Comparison of ENCODE assay signal across 1 cellular context in the genomic region with DNA sequence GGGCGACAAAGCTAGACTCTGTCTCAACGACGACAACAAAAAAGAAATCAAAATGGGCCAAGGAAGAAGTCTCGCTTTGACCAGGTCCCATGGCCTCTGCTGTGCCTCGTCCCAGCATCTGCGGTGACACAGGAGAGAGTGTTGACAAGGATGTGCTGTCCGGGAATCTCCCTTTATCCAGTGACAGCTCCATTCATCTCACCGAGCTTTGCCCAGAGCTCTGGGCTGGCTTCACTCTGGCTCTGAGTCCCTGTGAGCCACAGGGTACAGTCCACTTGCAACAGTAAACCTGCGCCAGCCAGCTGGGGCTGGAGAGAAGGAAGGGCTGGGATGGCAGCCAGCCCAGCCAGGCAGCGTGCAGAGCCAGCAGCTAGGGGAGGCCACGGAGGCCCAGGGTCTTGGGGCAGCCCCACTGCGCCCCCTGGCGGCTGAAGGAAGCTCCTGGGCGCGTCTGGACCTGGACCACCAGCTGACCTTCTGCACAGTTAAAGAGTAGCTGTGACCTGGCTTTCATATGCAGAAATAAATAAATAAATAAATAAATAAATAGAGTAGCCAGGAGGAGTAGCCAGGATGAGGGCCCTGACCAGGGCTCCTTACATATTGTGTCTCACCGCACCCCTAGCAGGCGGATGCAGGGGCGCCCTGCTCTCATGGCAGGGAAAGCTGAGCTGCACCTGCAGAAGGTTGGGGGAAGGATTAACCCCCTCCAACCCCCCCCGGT.
TF ChIP-seq lines count a peak whose summit lies in the region.

No MANE protein-coding gene starts in this region.

TF ChIP-seq in K562, 482 proteins besides CTCF, POLR2A, EP300 and RAD21 (continued from another document):
- TF ChIP-seq, protein P1, sequence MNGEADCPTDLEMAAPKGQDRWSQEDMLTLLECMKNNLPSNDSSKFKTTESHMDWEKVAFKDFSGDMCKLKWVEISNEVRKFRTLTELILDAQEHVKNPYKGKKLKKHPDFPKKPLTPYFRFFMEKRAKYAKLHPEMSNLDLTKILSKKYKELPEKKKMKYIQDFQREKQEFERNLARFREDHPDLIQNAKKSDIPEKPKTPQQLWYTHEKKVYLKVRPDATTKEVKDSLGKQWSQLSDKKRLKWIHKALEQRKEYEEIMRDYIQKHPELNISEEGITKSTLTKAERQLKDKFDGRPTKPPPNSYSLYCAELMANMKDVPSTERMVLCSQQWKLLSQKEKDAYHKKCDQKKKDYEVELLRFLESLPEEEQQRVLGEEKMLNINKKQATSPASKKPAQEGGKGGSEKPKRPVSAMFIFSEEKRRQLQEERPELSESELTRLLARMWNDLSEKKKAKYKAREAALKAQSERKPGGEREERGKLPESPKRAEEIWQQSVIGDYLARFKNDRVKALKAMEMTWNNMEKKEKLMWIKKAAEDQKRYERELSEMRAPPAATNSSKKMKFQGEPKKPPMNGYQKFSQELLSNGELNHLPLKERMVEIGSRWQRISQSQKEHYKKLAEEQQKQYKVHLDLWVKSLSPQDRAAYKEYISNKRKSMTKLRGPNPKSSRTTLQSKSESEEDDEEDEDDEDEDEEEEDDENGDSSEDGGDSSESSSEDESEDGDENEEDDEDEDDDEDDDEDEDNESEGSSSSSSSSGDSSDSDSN (IDR thresholded peaks at IDR 0.05; ENCODE audit: borderline replicate concordance in 1 of 2, low read depth in 2 of 2, low read length in 2 of 2), result peak in 1 of 2 experiments; percentile 73; a peak in 1 of 4 replicates
- TF ChIP-seq ZFPM2 (CRISPR knock-in tag; IDR thresholded peaks at IDR 0.05) (no peak), CTBP1 (IDR thresholded peaks at IDR 0.05; ENCODE audit: borderline replicate concordance) (peak; percentile 61; the same call in 1 of the 2 replicates), XRCC5 (IDR thresholded peaks at IDR 0.05; ENCODE audit: low read depth, low read length) (0 out of 2 replicates have a peak, but pooled peaks have one; percentile 45), MEIS2 (IDR thresholded peaks at IDR 0.05; ENCODE audit: partially characterized antibody) (peak; percentile 15), CREM (IDR thresholded peaks at IDR 0.05; ENCODE audit: low read depth) (peak; percentile 57; the same call in 1 of the 2 replicates), GABPB1 (CRISPR knock-in tag; IDR thresholded peaks at IDR 0.05) (peak; percentile 42; the same call in 1 of the 2 replicates), CC2D1A (IDR thresholded peaks at IDR 0.05) (peak; percentile 63; the same call in 1 of the 2 replicates), CBX5 (IDR thresholded peaks at IDR 0.05; ENCODE audit: borderline replicate concordance, low read depth) (peak; percentile 51; the same call in 1 of the 2 replicates), NFIC (IDR thresholded peaks at IDR 0.05) (peak; percentile 74), RBM14 (IDR thresholded peaks at IDR 0.05; ENCODE audit: borderline replicate concordance, insufficient read depth, low read depth, low read length) (no peak), ILK (tag; IDR thresholded peaks at IDR 0.05; ENCODE audit: borderline replicate concordance, low read depth) (no peak), JUN (IDR thresholded peaks at IDR 0.05; ENCODE audit: borderline replicate concordance, low read depth, low read length) (0 out of 2 replicates have a peak, but pooled peaks have one; percentile 23), JUN (CRISPR knock-in tag; IDR thresholded peaks at IDR 0.05; ENCODE audit: borderline replicate concordance) (no peak), HMGN3 (IDR thresholded peaks at IDR 0.05; ENCODE audit: borderline replicate concordance, extremely low read depth, insufficient read length, low read depth, low read length) (peak; percentile 68), CXXC5 (CRISPR knock-in tag; IDR thresholded peaks at IDR 0.05) (peak; percentile 37; the same call in 1 of the 2 replicates), ZBED1 (IDR thresholded peaks at IDR 0.05) (0 out of 2 replicates have a peak, but pooled peaks have one; percentile 50), ZNF224 (CRISPR knock-in tag; IDR thresholded peaks at IDR 0.05) (no peak)
- TF ChIP-seq, protein P2, sequence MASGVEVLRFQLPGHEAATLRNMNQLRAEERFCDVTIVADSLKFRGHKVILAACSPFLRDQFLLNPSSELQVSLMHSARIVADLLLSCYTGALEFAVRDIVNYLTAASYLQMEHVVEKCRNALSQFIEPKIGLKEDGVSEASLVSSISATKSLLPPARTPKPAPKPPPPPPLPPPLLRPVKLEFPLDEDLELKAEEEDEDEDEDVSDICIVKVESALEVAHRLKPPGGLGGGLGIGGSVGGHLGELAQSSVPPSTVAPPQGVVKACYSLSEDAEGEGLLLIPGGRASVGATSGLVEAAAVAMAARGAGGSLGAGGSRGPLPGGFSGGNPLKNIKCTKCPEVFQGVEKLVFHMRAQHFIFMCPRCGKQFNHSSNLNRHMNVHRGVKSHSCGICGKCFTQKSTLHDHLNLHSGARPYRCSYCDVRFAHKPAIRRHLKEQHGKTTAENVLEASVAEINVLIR (CRISPR knock-in tag; IDR thresholded peaks at IDR 0.05), result no peak
- TF ChIP-seq, protein P3, sequence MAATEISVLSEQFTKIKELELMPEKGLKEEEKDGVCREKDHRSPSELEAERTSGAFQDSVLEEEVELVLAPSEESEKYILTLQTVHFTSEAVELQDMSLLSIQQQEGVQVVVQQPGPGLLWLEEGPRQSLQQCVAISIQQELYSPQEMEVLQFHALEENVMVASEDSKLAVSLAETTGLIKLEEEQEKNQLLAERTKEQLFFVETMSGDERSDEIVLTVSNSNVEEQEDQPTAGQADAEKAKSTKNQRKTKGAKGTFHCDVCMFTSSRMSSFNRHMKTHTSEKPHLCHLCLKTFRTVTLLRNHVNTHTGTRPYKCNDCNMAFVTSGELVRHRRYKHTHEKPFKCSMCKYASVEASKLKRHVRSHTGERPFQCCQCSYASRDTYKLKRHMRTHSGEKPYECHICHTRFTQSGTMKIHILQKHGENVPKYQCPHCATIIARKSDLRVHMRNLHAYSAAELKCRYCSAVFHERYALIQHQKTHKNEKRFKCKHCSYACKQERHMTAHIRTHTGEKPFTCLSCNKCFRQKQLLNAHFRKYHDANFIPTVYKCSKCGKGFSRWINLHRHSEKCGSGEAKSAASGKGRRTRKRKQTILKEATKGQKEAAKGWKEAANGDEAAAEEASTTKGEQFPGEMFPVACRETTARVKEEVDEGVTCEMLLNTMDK (IDR thresholded peaks at IDR 0.05; ENCODE audit: borderline replicate concordance, insufficient read depth, low read depth, low read length, poor library complexity, severe bottlenecking), result peak; percentile 54
- TF ChIP-seq, protein P4, sequence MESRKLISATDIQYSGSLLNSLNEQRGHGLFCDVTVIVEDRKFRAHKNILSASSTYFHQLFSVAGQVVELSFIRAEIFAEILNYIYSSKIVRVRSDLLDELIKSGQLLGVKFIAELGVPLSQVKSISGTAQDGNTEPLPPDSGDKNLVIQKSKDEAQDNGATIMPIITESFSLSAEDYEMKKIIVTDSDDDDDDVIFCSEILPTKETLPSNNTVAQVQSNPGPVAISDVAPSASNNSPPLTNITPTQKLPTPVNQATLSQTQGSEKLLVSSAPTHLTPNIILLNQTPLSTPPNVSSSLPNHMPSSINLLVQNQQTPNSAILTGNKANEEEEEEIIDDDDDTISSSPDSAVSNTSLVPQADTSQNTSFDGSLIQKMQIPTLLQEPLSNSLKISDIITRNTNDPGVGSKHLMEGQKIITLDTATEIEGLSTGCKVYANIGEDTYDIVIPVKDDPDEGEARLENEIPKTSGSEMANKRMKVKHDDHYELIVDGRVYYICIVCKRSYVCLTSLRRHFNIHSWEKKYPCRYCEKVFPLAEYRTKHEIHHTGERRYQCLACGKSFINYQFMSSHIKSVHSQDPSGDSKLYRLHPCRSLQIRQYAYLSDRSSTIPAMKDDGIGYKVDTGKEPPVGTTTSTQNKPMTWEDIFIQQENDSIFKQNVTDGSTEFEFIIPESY (CRISPR knock-in tag; IDR thresholded peaks at IDR 0.05), result 0 out of 2 replicates have a peak, but pooled peaks have one; percentile 45
- TF ChIP-seq, protein P5, sequence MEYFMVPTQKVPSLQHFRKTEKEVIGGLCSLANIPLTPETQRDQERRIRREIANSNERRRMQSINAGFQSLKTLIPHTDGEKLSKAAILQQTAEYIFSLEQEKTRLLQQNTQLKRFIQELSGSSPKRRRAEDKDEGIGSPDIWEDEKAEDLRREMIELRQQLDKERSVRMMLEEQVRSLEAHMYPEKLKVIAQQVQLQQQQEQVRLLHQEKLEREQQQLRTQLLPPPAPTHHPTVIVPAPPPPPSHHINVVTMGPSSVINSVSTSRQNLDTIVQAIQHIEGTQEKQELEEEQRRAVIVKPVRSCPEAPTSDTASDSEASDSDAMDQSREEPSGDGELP (CRISPR knock-in tag; IDR thresholded peaks at IDR 0.05; ENCODE audit: borderline replicate concordance), result peak; percentile 91
- TF ChIP-seq, protein P6, sequence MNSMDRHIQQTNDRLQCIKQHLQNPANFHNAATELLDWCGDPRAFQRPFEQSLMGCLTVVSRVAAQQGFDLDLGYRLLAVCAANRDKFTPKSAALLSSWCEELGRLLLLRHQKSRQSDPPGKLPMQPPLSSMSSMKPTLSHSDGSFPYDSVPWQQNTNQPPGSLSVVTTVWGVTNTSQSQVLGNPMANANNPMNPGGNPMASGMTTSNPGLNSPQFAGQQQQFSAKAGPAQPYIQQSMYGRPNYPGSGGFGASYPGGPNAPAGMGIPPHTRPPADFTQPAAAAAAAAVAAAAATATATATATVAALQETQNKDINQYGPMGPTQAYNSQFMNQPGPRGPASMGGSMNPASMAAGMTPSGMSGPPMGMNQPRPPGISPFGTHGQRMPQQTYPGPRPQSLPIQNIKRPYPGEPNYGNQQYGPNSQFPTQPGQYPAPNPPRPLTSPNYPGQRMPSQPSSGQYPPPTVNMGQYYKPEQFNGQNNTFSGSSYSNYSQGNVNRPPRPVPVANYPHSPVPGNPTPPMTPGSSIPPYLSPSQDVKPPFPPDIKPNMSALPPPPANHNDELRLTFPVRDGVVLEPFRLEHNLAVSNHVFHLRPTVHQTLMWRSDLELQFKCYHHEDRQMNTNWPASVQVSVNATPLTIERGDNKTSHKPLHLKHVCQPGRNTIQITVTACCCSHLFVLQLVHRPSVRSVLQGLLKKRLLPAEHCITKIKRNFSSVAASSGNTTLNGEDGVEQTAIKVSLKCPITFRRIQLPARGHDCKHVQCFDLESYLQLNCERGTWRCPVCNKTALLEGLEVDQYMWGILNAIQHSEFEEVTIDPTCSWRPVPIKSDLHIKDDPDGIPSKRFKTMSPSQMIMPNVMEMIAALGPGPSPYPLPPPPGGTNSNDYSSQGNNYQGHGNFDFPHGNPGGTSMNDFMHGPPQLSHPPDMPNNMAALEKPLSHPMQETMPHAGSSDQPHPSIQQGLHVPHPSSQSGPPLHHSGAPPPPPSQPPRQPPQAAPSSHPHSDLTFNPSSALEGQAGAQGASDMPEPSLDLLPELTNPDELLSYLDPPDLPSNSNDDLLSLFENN (IDR thresholded peaks at IDR 0.05; ENCODE audit: low read depth in 2 of 2, low read length in 2 of 2), result 0 out of 4 replicates have a peak, but pooled peaks of 1 of the 2 experiments have one; percentile 42
- TF ChIP-seq, protein P7, sequence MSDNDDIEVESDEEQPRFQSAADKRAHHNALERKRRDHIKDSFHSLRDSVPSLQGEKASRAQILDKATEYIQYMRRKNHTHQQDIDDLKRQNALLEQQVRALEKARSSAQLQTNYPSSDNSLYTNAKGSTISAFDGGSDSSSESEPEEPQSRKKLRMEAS (CRISPR knock-in tag; IDR thresholded peaks at IDR 0.05), result peak; percentile 26; the same call in 1 of the 2 replicates
- TF ChIP-seq, protein P8, sequence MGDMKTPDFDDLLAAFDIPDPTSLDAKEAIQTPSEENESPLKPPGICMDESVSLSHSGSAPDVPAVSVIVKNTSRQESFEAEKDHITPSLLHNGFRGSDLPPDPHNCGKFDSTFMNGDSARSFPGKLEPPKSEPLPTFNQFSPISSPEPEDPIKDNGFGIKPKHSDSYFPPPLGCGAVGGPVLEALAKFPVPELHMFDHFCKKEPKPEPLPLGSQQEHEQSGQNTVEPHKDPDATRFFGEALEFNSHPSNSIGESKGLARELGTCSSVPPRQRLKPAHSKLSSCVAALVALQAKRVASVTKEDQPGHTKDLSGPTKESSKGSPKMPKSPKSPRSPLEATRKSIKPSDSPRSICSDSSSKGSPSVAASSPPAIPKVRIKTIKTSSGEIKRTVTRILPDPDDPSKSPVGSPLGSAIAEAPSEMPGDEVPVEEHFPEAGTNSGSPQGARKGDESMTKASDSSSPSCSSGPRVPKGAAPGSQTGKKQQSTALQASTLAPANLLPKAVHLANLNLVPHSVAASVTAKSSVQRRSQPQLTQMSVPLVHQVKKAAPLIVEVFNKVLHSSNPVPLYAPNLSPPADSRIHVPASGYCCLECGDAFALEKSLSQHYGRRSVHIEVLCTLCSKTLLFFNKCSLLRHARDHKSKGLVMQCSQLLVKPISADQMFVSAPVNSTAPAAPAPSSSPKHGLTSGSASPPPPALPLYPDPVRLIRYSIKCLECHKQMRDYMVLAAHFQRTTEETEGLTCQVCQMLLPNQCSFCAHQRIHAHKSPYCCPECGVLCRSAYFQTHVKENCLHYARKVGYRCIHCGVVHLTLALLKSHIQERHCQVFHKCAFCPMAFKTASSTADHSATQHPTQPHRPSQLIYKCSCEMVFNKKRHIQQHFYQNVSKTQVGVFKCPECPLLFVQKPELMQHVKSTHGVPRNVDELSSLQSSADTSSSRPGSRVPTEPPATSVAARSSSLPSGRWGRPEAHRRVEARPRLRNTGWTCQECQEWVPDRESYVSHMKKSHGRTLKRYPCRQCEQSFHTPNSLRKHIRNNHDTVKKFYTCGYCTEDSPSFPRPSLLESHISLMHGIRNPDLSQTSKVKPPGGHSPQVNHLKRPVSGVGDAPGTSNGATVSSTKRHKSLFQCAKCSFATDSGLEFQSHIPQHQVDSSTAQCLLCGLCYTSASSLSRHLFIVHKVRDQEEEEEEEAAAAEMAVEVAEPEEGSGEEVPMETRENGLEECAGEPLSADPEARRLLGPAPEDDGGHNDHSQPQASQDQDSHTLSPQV (IDR thresholded peaks at IDR 0.05), result no peak
